18 cellular contexts compared by ENCODE assay signal in genomic region chr11:18455686-18456372, GRCh38. TPM values are rescaled to one million over a fixed set of nuclear protein-coding genes. Genes with fewer than 3 reads are reported as not detected.
DNase-seq lines count a peak whose midpoint lies in the region; ATAC-seq and TF ChIP-seq lines count a peak whose summit lies in the region.
"Had no signal": no experiment of that assay in that cellular context is flagged by ENCODE, and none has a peak within 500 bp of the region (broad histone marks: within the 10 kb centered on the region; RNA-seq: fewer than 3 reads in every experiment).

TSS of gene LDHAL6A (plus strand) at chr11:18455856. CDS start at chr11:18456681, 825 bp downstream.

- no peaks in the 10 kb centered on the region for H3K4me1 ChIP-seq in BE2C
- no peaks in the 10 kb centered on the region for H3K4me1 ChIP-seq in effector memory CD4-positive, alpha-beta T cell (ENCODE audit: control insufficient read depth, insufficient read depth, low read length, poor library complexity, severe bottlenecking)
- H3K4me1 ChIP-seq: BLaER1 treated with 17β-estradiol and CSF1 and Interleukin-3, amounts not matched to agents 10 nM and 100 nM; Peyer's patch; tibial artery had no signal

- no peaks in the 10 kb centered on the region for H3K9me3 Mint-ChIP-seq in WTC11
- H3K9me3 Mint-ChIP-seq: activated naive CD4-positive, alpha-beta T cell treated with anti-CD3 and anti-CD28 coated beads, Interleukin-2, amount 50 U/mL, for 24 hours had no signal

- H3K4me1 Mint-ChIP-seq in WTC11 = no peaks in the 10 kb centered on the region
- H3K4me1 Mint-ChIP-seq: activated naive CD4-positive, alpha-beta T cell treated with anti-CD3 and anti-CD28 coated beads, Interleukin-2, amount 50 U/mL, for 24 hours had no signal

- CTCF ChIA-PET in WTC11 (lab: Charles Lee) = interaction anchor here (0.6 to 0.8 kb wide), 3 partner anchors 70 to 340 kb away, joined by 3 to 4 read pairs (median 3); no protein-coding TSS in a partner anchor

- POLR2A ChIA-PET in WTC11 (lab: Charles Lee) = interaction anchor here (0.5 kb wide), 1 partner anchor 99 kb away, joined by 4 read pairs; no protein-coding TSS in a partner anchor

- H3K27ac Mint-ChIP-seq in WTC11 = no peak within 1 kb of the TSS
- H3K27ac Mint-ChIP-seq: activated naive CD4-positive, alpha-beta T cell treated with anti-CD3 and anti-CD28 coated beads, Interleukin-2, amount 50 U/mL, for 24 hours had no signal

- H3K4me3 ChIP-seq in BE2C (ENCODE audit: low read depth, low read length) = peak within 1 kb of the TSS; percentile 64
- no peak within 1 kb of the TSS for H3K4me3 ChIP-seq in effector memory CD4-positive, alpha-beta T cell (ENCODE audit: insufficient read depth, low read depth, low read length, poor library complexity, severe bottlenecking)
- H3K4me3 ChIP-seq: BLaER1 treated with 17β-estradiol and CSF1 and Interleukin-3, amounts not matched to agents 10 nM and 100 nM; lung; Peyer's patch; skin epidermis; tibial artery had no signal

- DNase-seq in BE2C (peak; percentile 39), ELF-1 (ENCODE audit: low read depth, low spot score) (peak; percentile 54), WTC11 (ENCODE audit: low spot score) (peak; percentile 20), iPS-NIHi11 (ENCODE audit: low spot score) (peak; percentile 19)
- no peak for DNase-seq in effector memory CD4-positive, alpha-beta T cell
- DNase-seq: brain microvascular endothelial cell, glutamatergic neuron, NCI-H1092, Peyer's patch, tibial artery had no signal

- peaks cover 13% of the 10 kb centered on the region for H3K27me3 Mint-ChIP-seq in WTC11 (ENCODE audit: low read depth)

- peak; percentile 77 for ATAC-seq in WTC11
- no peak for ATAC-seq in HG03039 (IDR thresholded peaks at IDR 0.05; ENCODE audit: unreplicated experiment)
- ATAC-seq in HG02798 (IDR thresholded peaks at IDR 0.05; ENCODE audit: poor library complexity, unreplicated experiment) = no peak

- no peak within 1 kb of the TSS for H3K27ac ChIP-seq in effector memory CD4-positive, alpha-beta T cell (ENCODE audit: insufficient read depth, low read length, poor library complexity, severe bottlenecking)
- H3K27ac ChIP-seq: BLaER1 treated with 17β-estradiol and CSF1 and Interleukin-3, amounts not matched to agents 10 nM and 100 nM; brain microvascular endothelial cell; Peyer's patch; skin epidermis; tibial artery had no signal

- no peaks in the 10 kb centered on the region for H3K36me3 Mint-ChIP-seq in WTC11
- H3K36me3 Mint-ChIP-seq: activated naive CD4-positive, alpha-beta T cell treated with anti-CD3 and anti-CD28 coated beads, Interleukin-2, amount 50 U/mL, for 24 hours had no signal

- TF ChIP-seq CTCF in BE2C (IDR thresholded peaks at IDR 0.05; ENCODE audit: low read depth, low read length) = peak; percentile 16; the same call in 1 of the 2 replicates
- no peak for TF ChIP-seq CTCF in WTC11 (IDR thresholded peaks at IDR 0.05)

- no peak within 1 kb of the TSS for H3K4me3 Mint-ChIP-seq in WTC11
- H3K4me3 Mint-ChIP-seq: activated naive CD4-positive, alpha-beta T cell treated with anti-CD3 and anti-CD28 coated beads, Interleukin-2, amount 50 U/mL, for 24 hours had no signal

- H3K27me3 ChIP-seq in BE2C = no peaks in the 10 kb centered on the region
- no peaks in the 10 kb centered on the region for H3K27me3 ChIP-seq in effector memory CD4-positive, alpha-beta T cell (replicated peaks; ENCODE audit: control insufficient read depth, insufficient read depth, low read length, poor library complexity, severe bottlenecking)
- H3K27me3 ChIP-seq: BLaER1 treated with 17β-estradiol and CSF1 and Interleukin-3, amounts not matched to agents 10 nM and 100 nM; brain microvascular endothelial cell; Peyer's patch had no signal

- no peaks in the 10 kb centered on the region for H3K36me3 ChIP-seq in BE2C
- H3K36me3 ChIP-seq in effector memory CD4-positive, alpha-beta T cell (ENCODE audit: control insufficient read depth, insufficient read depth, low read length) = no peaks in the 10 kb centered on the region
- H3K36me3 ChIP-seq: BLaER1 treated with 17β-estradiol and CSF1 and Interleukin-3, amounts not matched to agents 10 nM and 100 nM; brain microvascular endothelial cell; Peyer's patch; tibial artery had no signal

- no peaks in the 10 kb centered on the region for H3K9me3 ChIP-seq in BE2C
- no peaks in the 10 kb centered on the region for H3K9me3 ChIP-seq in effector memory CD4-positive, alpha-beta T cell (ENCODE audit: control insufficient read depth, low read length)
- H3K9me3 ChIP-seq: Peyer's patch, tibial artery had no signal

TF ChIP-seq in WTC11, 78 proteins besides CTCF, POLR2A, EP300 and RAD21:
- no peak for TF ChIP-seq AR (CRISPR knock-in tag; IDR thresholded peaks at IDR 0.05)
- TF ChIP-seq NR2C2 (CRISPR knock-in tag; IDR thresholded peaks at IDR 0.05) = no peak
- TF ChIP-seq ZNF317 (CRISPR knock-in tag; IDR thresholded peaks at IDR 0.05; ENCODE audit: borderline replicate concordance, low read depth) = 0 out of 2 replicates have a peak, but pooled peaks have one; percentile 24
- TF ChIP-seq MAX (CRISPR knock-in tag; IDR thresholded peaks at IDR 0.05) = peak; percentile 34; the same call in 1 of the 2 replicates
- TF ChIP-seq TP53 (CRISPR knock-in tag; IDR thresholded peaks at IDR 0.05) = 0 out of 2 replicates have a peak, but pooled peaks have one; percentile 31
- TF ChIP-seq GABPB1 (CRISPR knock-in tag; IDR thresholded peaks at IDR 0.05) = no peak
- no peak for TF ChIP-seq NFYB (CRISPR knock-in tag; conservative IDR thresholded peaks at IDR 0.05; ENCODE audit: low read depth)
TF ChIP-seq in WTC11: peak in this region for 3.

RNA-seq across cellular contexts. Expression of gene LDHAL6A, which starts in this region (rescaled TPM):
- 2.6 TPM for polyA plus RNA-seq in BE2C (2012; ENCODE audit: insufficient read depth, insufficient read length, low read depth)
- not detected in 3 replicates for total RNA-seq in WTC11 (2021)
- total RNA-seq: activated CD8-positive, alpha-beta memory T cell treated with anti-CD3 and anti-CD28 coated beads for 36 hours; lung; Peyer's patch had no signal
- polyA plus RNA-seq: esophagus, lung had no signal

Comparison
In these comparisons a context has a peak if more than half of its experiments do, and no peak if none do; other contexts are left out.
1. Peak in DNase-seq and ATAC-seq in WTC11; RNA of the gene not detected or under 1 TPM.
2. DNase-seq: peak in BE2C (single experiment), ELF-1 (single experiment) and iPS-NIHi11 (single experiment); none in effector memory CD4-positive, alpha-beta T cell (0 of 3).